In the genomic region with DNA sequence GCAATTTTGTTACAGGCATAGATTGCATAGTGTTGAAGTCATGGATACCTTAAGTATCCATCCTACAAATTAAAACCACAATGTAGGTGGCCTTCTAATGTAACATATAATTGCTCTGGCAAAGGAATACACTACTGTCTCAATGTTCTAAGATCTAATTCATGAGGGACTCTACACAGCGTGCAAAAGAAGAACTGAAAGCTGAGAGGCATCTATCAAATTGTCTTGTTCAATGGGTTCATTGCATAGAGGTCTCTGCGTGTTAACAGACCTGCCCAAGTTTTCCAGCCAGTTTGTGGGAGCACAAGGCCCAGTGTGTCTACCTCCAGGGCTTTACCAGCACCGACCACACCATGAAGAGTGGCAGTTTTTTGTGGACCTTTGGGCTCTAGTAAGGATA, we compare ENCODE assay signal across 9 cellular contexts.
"Had no signal": no experiment of that assay in that cellular context is flagged by ENCODE, and none has a peak within 500 bp of the region (broad histone marks: within the 10 kb centered on the region; RNA-seq: fewer than 3 reads in every experiment).

No MANE protein-coding gene starts in this region.

- ATAC-seq: GM23338, K562 had no signal

- H3K4me3 Mint-ChIP-seq: GM23338, H9 had no signal

- FAIRE-seq: H1, H54, HTR-8/SVneo, K562 had no signal

- H3K4me1 Mint-ChIP-seq: GM23338, H9 had no signal

- H3K9me3 Mint-ChIP-seq: GM23338, H9 had no signal

- DNase-seq: H9, HCEC 1CT, IMR-90, KG1 had no signal

- H3K4me3 ChIP-seq: GM23338, K562 had no signal

- H3K27ac Mint-ChIP-seq: GM23338, H9 had no signal
